19 cellular contexts compared by ENCODE assay signal in genomic region chrX:14616301-14616700, GRCh38.
"Had no signal": no experiment of that assay in that cellular context is flagged by ENCODE, and none has a peak within 500 bp of the region (broad histone marks: within the 10 kb centered on the region; RNA-seq: fewer than 3 reads in every experiment).

No MANE protein-coding gene starts in this region.

- H3K36me3 ChIP-seq: cardiac muscle cell, heart right ventricle, lower lobe of right lung, ovary, transverse colon had no signal

- ATAC-seq: heart right ventricle; left cardiac atrium; lower lobe of right lung; natural killer cell; right cardiac atrium; stimulated activated naive B cell treated with anti-CD40 and anti-IgM and Interleukin-4, amounts not matched to agents 10 μg/mL and 1 μg/mL and 100 μg/mL, for 72 hours had no signal

- DNase-seq: activated CD4-positive, alpha-beta memory T cell treated with anti-CD3 and anti-CD28 coated beads for 36 hours; activated CD4-positive, alpha-beta T cell treated with anti-CD3 and anti-CD28 coated beads for 48 hours; activated naive CD4-positive, alpha-beta T cell treated with anti-CD3 and anti-CD28 coated beads, Interleukin-2, amount 10 ng/mL, durations not matched to agents 7 days and 5 days; activated T-cell treated with anti-CD3 and anti-CD28 coated beads, Interleukin-2, amount 50 U/mL, for 48 hours; effector CD4-positive, alpha-beta T cell; heart right ventricle; islet precursor cell; left cardiac atrium; lower lobe of right lung; natural killer cell; ovary; right cardiac atrium; stimulated activated CD4-positive, alpha-beta T cell treated with anti-CD3 and anti-CD28 coated beads, Interleukin-2, amount 100 ng/mL, for 24 hours; stimulated activated naive B cell treated with anti-CD40 and anti-IgM and Interleukin-4, amounts not matched to agents 10 μg/mL and 1 μg/mL and 100 μg/mL, for 72 hours; transverse colon had no signal

- H3K27ac ChIP-seq: cardiac muscle cell, heart right ventricle, lower lobe of right lung, ovary, skin epidermis, transverse colon had no signal

- H3K4me3 ChIP-seq: cardiac muscle cell, heart right ventricle, lower lobe of right lung, ovary, skin epidermis, transverse colon had no signal

- H3K4me1 ChIP-seq: heart right ventricle, lower lobe of right lung, transverse colon had no signal

- H3K9me3 ChIP-seq: lower lobe of right lung, ovary, transverse colon had no signal

- FAIRE-seq: endometrium, urothelium cell line had no signal

- H3K27me3 ChIP-seq: cardiac muscle cell, heart right ventricle, ovary, transverse colon had no signal
